Comparison of ENCODE assay signal across 8 cellular contexts in genomic region chr4:123599061-123599919, GRCh38.
DNase-seq lines count a peak whose midpoint lies in the region; ATAC-seq and TF ChIP-seq lines count a peak whose summit lies in the region.

No MANE protein-coding gene starts in this region.

- DNase-seq in DND-41 (no peak), GM23338 (ENCODE audit: low spot score) (no peak), PC-3 (peak; percentile 18), left ventricle myocardium inferior (no peak), uterus (peak in 1 of 2 donors; percentile 28), SW480 (ENCODE audit: low spot score) (no peak), MG63 (no peak)
- no peak for DNase-seq in stimulated activated naive CD4-positive, alpha-beta T cell treated with Interleukin-2 at 50 U/mL for 16 hours (lab: John Stamatoyannopoulos, UW)

- H3K4me2 ChIP-seq in DND-41 (ENCODE audit: insufficient read depth, low read length) (peak overlapping the region; percentile 61; the same call in 1 of the 2 replicates), GM23338 (no peak overlapping the region), PC-3 (ENCODE audit: low read length) (no peak overlapping the region)

- H4K20me1 ChIP-seq in DND-41 (ENCODE audit: insufficient read depth, low read length) (no peaks in the 10 kb centered on the region), GM23338 (replicated peaks; ENCODE audit: insufficient read depth) (no peaks in the 10 kb centered on the region), PC-3 (ENCODE audit: low read length) (no peaks in the 10 kb centered on the region)

- no peak for TF ChIP-seq POLR2A in uterus (IDR thresholded peaks at IDR 0.05)

- H3K9me2 ChIP-seq in GM23338 (ENCODE audit: insufficient read depth) (no peaks in the 10 kb centered on the region), PC-3 (replicated peaks; ENCODE audit: low read length) (no peaks in the 10 kb centered on the region)

- POLR2A ChIA-PET in PC-3 (lab: Charles Lee; ENCODE audit: unreplicated experiment): interaction anchor here (0.6 kb wide), 1 partner anchor 135 kb away, joined by 3 read pairs; no protein-coding TSS in a partner anchor

- peaks cover 6% of the 10 kb centered on the region for H3K27me3 Mint-ChIP-seq in GM23338 (ENCODE audit: insufficient read depth, low read depth, poor library complexity)

- CTCF ChIA-PET in PC-3 (lab: Charles Lee): no interaction called here

- H3K4me3 ChIP-seq in DND-41 (ENCODE audit: low read depth in 1 of 2, low read length in 2 of 2): no peak overlapping the region
- H3K4me3 ChIP-seq in GM23338: no peak overlapping the region
- no peak overlapping the region for H3K4me3 ChIP-seq in PC-3 (ENCODE audit: low read length)
- no peak overlapping the region for H3K4me3 ChIP-seq in left ventricle myocardium inferior
- H3K4me3 ChIP-seq in uterus: no peak overlapping the region
- H3K4me3 ChIP-seq in MG63: no peak overlapping the region

- H3K27ac Mint-ChIP-seq in GM23338: peak overlapping the region; percentile 95; the same call in 1 of the 2 replicates

- peaks cover 33% of the 10 kb centered on the region for H3K4me1 Mint-ChIP-seq in GM23338

- no peak for TF ChIP-seq CTCF in DND-41 (IDR thresholded peaks at IDR 0.05; ENCODE audit: borderline replicate concordance, extremely low read depth, low read length, poor library complexity, severe bottlenecking)
- no peak for TF ChIP-seq CTCF in GM23338 (conservative IDR thresholded peaks at IDR 0.05; ENCODE audit: low read depth in 2 of 2)
- TF ChIP-seq CTCF in PC-3 (conservative IDR thresholded peaks at IDR 0.05; ENCODE audit: low read depth, low read length): no peak
- TF ChIP-seq CTCF in left ventricle myocardium inferior (IDR thresholded peaks at IDR 0.05; ENCODE audit: borderline replicate concordance): no peak
- TF ChIP-seq CTCF in uterus (IDR thresholded peaks at IDR 0.05): no peak

- H3K9ac ChIP-seq in DND-41 (ENCODE audit: low read depth, low read length): peak overlapping the region; percentile 18; the same call in 1 of the 2 replicates
- H3K9ac ChIP-seq in PC-3 (ENCODE audit: low read length): no peak overlapping the region

- no peaks in the 10 kb centered on the region; the same call in 2 of the 3 replicates for H3K9me3 Mint-ChIP-seq in GM23338

- H2AFZ ChIP-seq in DND-41 (ENCODE audit: low read depth, low read length) (peak overlapping the region; percentile 57), GM23338 (no peak overlapping the region), PC-3 (ENCODE audit: low read length) (no peak overlapping the region)

- peak overlapping the region; percentile 82 for H3K27ac ChIP-seq in DND-41 (ENCODE audit: low read length)
- peak overlapping the region; percentile 75 for H3K27ac ChIP-seq in GM23338 (ENCODE audit: low read depth)
- no peak overlapping the region for H3K27ac ChIP-seq in PC-3 (ENCODE audit: low read length)
- peak overlapping the region; percentile 78 for H3K27ac ChIP-seq in left ventricle myocardium inferior (replicated peaks)
- H3K27ac ChIP-seq in uterus: peak overlapping the region; percentile 44 to 50

- H3K79me2 ChIP-seq in DND-41 (ENCODE audit: insufficient read depth, low read length) (no peaks in the 10 kb centered on the region), GM23338 (replicated peaks; ENCODE audit: insufficient read depth) (no peaks in the 10 kb centered on the region), PC-3 (ENCODE audit: low read length) (no peaks in the 10 kb centered on the region)

- no peak overlapping the region for H3K4me3 Mint-ChIP-seq in GM23338

- H3K27me3 ChIP-seq in DND-41 (ENCODE audit: insufficient read depth, low read length, poor library complexity) (no peaks in the 10 kb centered on the region), GM23338 (ENCODE audit: insufficient read depth) (no peaks in the 10 kb centered on the region), PC-3 (ENCODE audit: low read length) (no peaks in the 10 kb centered on the region), left ventricle myocardium inferior (ENCODE audit: low read depth) (no peaks in the 10 kb centered on the region), uterus (no peaks in the 10 kb centered on the region), MG63 (no peaks in the 10 kb centered on the region)

- ATAC-seq in DND-41 (ENCODE audit: insufficient read depth, low read depth): peak; percentile 19
- no peak for ATAC-seq in GM23338
- ATAC-seq in PC-3: no peak

- H3F3A ChIP-seq in GM23338 (replicated peaks; ENCODE audit: low read depth) (no peaks in the 10 kb centered on the region), PC-3 (ENCODE audit: low read length, unreplicated experiment) (no peaks in the 10 kb centered on the region)

- no peaks in the 10 kb centered on the region for H3K36me3 Mint-ChIP-seq in GM23338 (ENCODE audit: low read depth)

- peaks cover 39% of the 10 kb centered on the region for H3K4me1 ChIP-seq in DND-41 (ENCODE audit: insufficient read depth, low read length)
- peaks cover 14% of the 10 kb centered on the region for H3K4me1 ChIP-seq in GM23338 (ENCODE audit: insufficient read depth)
- peaks cover 10% of the 10 kb centered on the region for H3K4me1 ChIP-seq in PC-3 (ENCODE audit: insufficient read depth, low read length)
- peaks cover 24% of the 10 kb centered on the region for H3K4me1 ChIP-seq in left ventricle myocardium inferior
- no peaks in the 10 kb centered on the region for H3K4me1 ChIP-seq in uterus

- intact Hi-C loops in PC-3 (cut with micrococcal nuclease): no loop called here
- intact Hi-C loops in left ventricle myocardium inferior (cut with micrococcal nuclease): no loop called here
- intact Hi-C loops in uterus (cut with DNase I; ENCODE audit: low total_unique reads): no loop called here

- no TSS peak for BruUV-seq in PC-3 (replicated peaks; lab: Mats Ljungman, UMichigan)

- no peaks in the 10 kb centered on the region for H3K36me3 ChIP-seq in DND-41 (ENCODE audit: insufficient read depth, low read length)
- no peaks in the 10 kb centered on the region for H3K36me3 ChIP-seq in GM23338 (ENCODE audit: insufficient read depth)
- no peaks in the 10 kb centered on the region for H3K36me3 ChIP-seq in PC-3 (ENCODE audit: low read depth, low read length)
- no peaks in the 10 kb centered on the region for H3K36me3 ChIP-seq in left ventricle myocardium inferior
- no peaks in the 10 kb centered on the region for H3K36me3 ChIP-seq in uterus
- no peaks in the 10 kb centered on the region for H3K36me3 ChIP-seq in MG63

- no peaks in the 10 kb centered on the region for H3K9me3 ChIP-seq in DND-41 (ENCODE audit: insufficient read depth, low read length, severe bottlenecking)
- H3K9me3 ChIP-seq in PC-3 (ENCODE audit: low read length): no peaks in the 10 kb centered on the region
- no peaks in the 10 kb centered on the region for H3K9me3 ChIP-seq in left ventricle myocardium inferior (replicated peaks)
- H3K9me3 ChIP-seq in uterus: no peaks in the 10 kb centered on the region
- no peaks in the 10 kb centered on the region for H3K9me3 ChIP-seq in MG63

TF ChIP-seq in GM23338, 12 proteins besides CTCF, POLR2A, EP300 and RAD21 (continues in another document):
- no peak for TF ChIP-seq EZH2phosphoT487 (IDR thresholded peaks at IDR 0.05; ENCODE audit: unreplicated experiment)
- no peak for TF ChIP-seq EZH2 (IDR thresholded peaks at IDR 0.05; ENCODE audit: low read depth, unreplicated experiment)
- TF ChIP-seq ZNF114 (CRISPR knock-in tag; IDR thresholded peaks at IDR 0.05): no peak
- no peak for TF ChIP-seq NANOG (IDR thresholded peaks at IDR 0.05; ENCODE audit: borderline replicate concordance)
- no peak for TF ChIP-seq CREB1 (CRISPR knock-in tag; IDR thresholded peaks at IDR 0.05; ENCODE audit: low read depth)
